8 cellular contexts compared by ENCODE assay signal in the genomic region with DNA sequence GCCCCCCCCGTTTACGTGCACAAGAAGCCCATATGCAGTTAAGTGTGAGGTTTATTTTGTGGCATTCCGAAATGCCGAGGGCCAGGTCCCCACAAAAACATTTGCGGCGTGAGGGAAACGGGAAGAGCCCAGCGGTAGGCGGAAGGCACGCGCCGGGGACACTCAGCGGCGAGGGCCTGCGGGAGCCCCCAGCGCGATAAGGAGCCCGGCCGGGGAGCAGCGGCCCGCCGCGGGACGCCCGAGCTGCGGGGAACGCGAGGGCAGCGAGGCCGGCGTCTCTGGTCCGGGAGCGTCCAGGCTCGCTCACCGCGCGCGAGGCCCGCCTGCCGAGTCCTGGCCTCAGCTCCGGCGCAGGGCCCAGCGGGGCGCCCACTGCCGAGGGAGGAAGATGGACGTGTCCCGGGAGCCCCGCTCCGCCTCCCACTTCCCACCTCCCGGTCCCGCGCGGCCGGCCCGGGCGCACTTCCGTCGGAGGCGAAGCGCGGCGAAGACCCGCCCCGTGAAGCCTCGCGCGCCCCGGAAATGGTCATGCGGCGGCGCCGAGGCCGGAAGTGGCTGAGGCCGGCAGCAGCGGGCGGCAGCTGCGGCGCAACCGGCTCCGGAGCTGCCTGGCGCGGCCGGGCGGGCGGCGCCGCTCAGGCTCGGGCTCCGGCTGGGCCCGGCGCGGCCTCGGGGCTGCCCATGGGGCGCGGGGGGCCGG. TPM values are rescaled to one million over a fixed set of nuclear protein-coding genes. Genes with fewer than 3 reads are reported as not detected.
A peak's percentile ranks its signal among the peaks of the same experiment; 100 is the strongest.
DNase-seq lines count a peak whose midpoint lies in the region; ATAC-seq and TF ChIP-seq lines count a peak whose summit lies in the region.

TSS of gene TRAPPC10 (plus strand) at position 536 of the 700 bp plus-strand sequence. CDS start 185 bp downstream, outside the sequence.

- no peaks in the 10 kb centered on the region for H3K9me2 ChIP-seq in GM23338 (ENCODE audit: insufficient read depth)
- H3K9me2 ChIP-seq in Loucy (replicated peaks; ENCODE audit: low read depth, low read length) = no peaks in the 10 kb centered on the region
- H3K9me2 ChIP-seq in SK-N-SH = no peaks in the 10 kb centered on the region

- H3K9ac ChIP-seq in Loucy (ENCODE audit: low read depth, low read length, poor library complexity, severe bottlenecking) (peak within 1 kb of the TSS; percentile 93), SK-N-SH (peak within 1 kb of the TSS; percentile 97)

- H3K9me3 ChIP-seq in Loucy (ENCODE audit: insufficient read depth, low read depth, low read length) (no peaks in the 10 kb centered on the region), SK-N-SH (no peaks in the 10 kb centered on the region)

- no peak for TF ChIP-seq EP300 in SK-N-SH (IDR thresholded peaks at IDR 0.05; ENCODE audit: borderline replicate concordance in 1 of 2, low read depth in 1 of 2, low read length in 1 of 2)

- H3K4me1 ChIP-seq in GM23338 (ENCODE audit: insufficient read depth) (peaks cover 18% of the 10 kb centered on the region), Loucy (ENCODE audit: insufficient read depth, low read length, poor library complexity, severe bottlenecking) (peaks cover 50% of the 10 kb centered on the region), SK-N-SH (ENCODE audit: control insufficient read depth in 1 of 2, insufficient read depth in 2 of 2, low read depth in 1 of 2, low read length in 1 of 2) (peaks cover 14 to 20% of the 10 kb centered on the region in 2 experiments; a peak in 3 of 4 replicates)

- H3K27ac ChIP-seq in GM23338 (ENCODE audit: low read depth) (peak within 1 kb of the TSS; percentile 91), SK-N-SH (ENCODE audit: low read depth in 2 of 2, low read length in 1 of 2) (peak within 1 kb of the TSS; percentile 82 to 88), substantia nigra (ENCODE audit: low read depth, low read length, poor library complexity, severe bottlenecking) (peak within 1 kb of the TSS; percentile 95)

- H3K36me3 ChIP-seq in GM23338 (ENCODE audit: insufficient read depth) (no peaks in the 10 kb centered on the region), Loucy (ENCODE audit: insufficient read depth, low read length) (no peaks in the 10 kb centered on the region), SK-N-SH (replicated peaks in 1 of 2; ENCODE audit: control insufficient read depth in 1 of 2, insufficient read depth in 2 of 2, low read length in 1 of 2) (no peaks in the 10 kb centered on the region)

- H3K79me2 ChIP-seq in GM23338 (replicated peaks; ENCODE audit: insufficient read depth) (peaks cover 42% of the 10 kb centered on the region), Loucy (ENCODE audit: insufficient read depth, low read length) (peaks cover 54% of the 10 kb centered on the region), SK-N-SH (ENCODE audit: insufficient read depth) (peaks cover 57% of the 10 kb centered on the region)

- no peak for TF ChIP-seq RAD21 in SK-N-SH (IDR thresholded peaks at IDR 0.05; ENCODE audit: low read length)

- peak within 1 kb of the TSS; percentile 95 for H3K27ac Mint-ChIP-seq in GM23338

- DNase-seq in ELF-1 (ENCODE audit: low read depth, low spot score) (peak; percentile 76), GM23338 (ENCODE audit: low spot score) (peak; percentile 88), SK-N-SH (peak; percentile 96), germinal center (ENCODE audit: low spot score) (peak; percentile 84), nucleus accumbens (lab: John Stamatoyannopoulos, UW) (peak in 54 of 56 donors; percentile 20 to 91 (median 74)), substantia nigra (lab: John Stamatoyannopoulos, UW) (peak in 46 of 49 donors; percentile 37 to 93 (median 76))
- DNase-seq in activated naive CD4-positive, alpha-beta T cell treated with anti-CD3 and anti-CD28 coated beads, Interleukin-2, amount 50 U/mL, for 16 hours = peak; percentile 81

- H3K4me1 Mint-ChIP-seq in GM23338 = peaks cover 28% of the 10 kb centered on the region

- POLR2A ChIA-PET in SK-N-SH (lab: Yijun Ruan, JAX) = interaction anchor here (0.8 to 2.2 kb wide), 4 partner anchors 17 to 222 kb away, joined by 3 to 4 read pairs (median 3); partner anchors contain the start of gene RRP1

- H3K9me3 Mint-ChIP-seq in GM23338 = no peaks in the 10 kb centered on the region

- peak; percentile 59 for ATAC-seq in GM23338

- TF ChIP-seq CTCF in GM23338 (conservative IDR thresholded peaks at IDR 0.05; ENCODE audit: low read depth in 2 of 2) (no peak), Loucy (conservative IDR thresholded peaks at IDR 0.05; ENCODE audit: low read length) (no peak), SK-N-SH (IDR thresholded peaks at IDR 0.05) (no peak)

- H3K4me2 ChIP-seq in GM23338 (peak within 1 kb of the TSS; percentile 98), Loucy (ENCODE audit: low read depth, low read length, poor library complexity, severe bottlenecking) (peak within 1 kb of the TSS; percentile 97), SK-N-SH (peak within 1 kb of the TSS; percentile 86)

- H3F3A ChIP-seq in GM23338 (replicated peaks; ENCODE audit: low read depth) (peaks cover 14% of the 10 kb centered on the region), Loucy (ENCODE audit: low read depth) (peaks cover 8% of the 10 kb centered on the region; the same call in 1 of the 2 replicates), SK-N-SH (replicated peaks; ENCODE audit: insufficient read depth) (peaks cover 18% of the 10 kb centered on the region)

- H3K4me3 Mint-ChIP-seq in GM23338 = peak within 1 kb of the TSS; percentile 87

- peaks cover 7% of the 10 kb centered on the region for H3K27me3 Mint-ChIP-seq in GM23338 (ENCODE audit: insufficient read depth, low read depth, poor library complexity)

- peak within 1 kb of the TSS; percentile 63; the same call in 1 of the 2 replicates for H2AFZ ChIP-seq in GM23338
- H2AFZ ChIP-seq in Loucy (ENCODE audit: low read length) = peak within 1 kb of the TSS; percentile 54; the same call in 1 of the 2 replicates
- H2AFZ ChIP-seq in SK-N-SH (ENCODE audit: low read depth) = 0 out of 2 replicates have a peak within 1 kb of the TSS, but pooled peaks have one; percentile 30

- H3K4me3 ChIP-seq in GM23338 (peak within 1 kb of the TSS; percentile 98), Loucy (ENCODE audit: low read length, poor library complexity, severe bottlenecking) (peak within 1 kb of the TSS; percentile 79), SK-N-SH (ENCODE audit: low read depth in 2 of 2, low read length in 1 of 2) (peak within 1 kb of the TSS; percentile 73 to 92)

- 0% methylated on average over 10 of the region's 96 CpGs for WGBS in SK-N-SH (ENCODE audit: low lambda C conversion rate)

- H3K36me3 Mint-ChIP-seq in GM23338 (ENCODE audit: low read depth) = no peaks in the 10 kb centered on the region; the same call in 2 of the 3 replicates

- peaks cover 31% of the 10 kb centered on the region for H4K20me1 ChIP-seq in GM23338 (replicated peaks; ENCODE audit: insufficient read depth)
- H4K20me1 ChIP-seq in Loucy (ENCODE audit: insufficient read depth, low read length, poor library complexity, severe bottlenecking) = peaks cover 36% of the 10 kb centered on the region
- peaks cover 38% of the 10 kb centered on the region for H4K20me1 ChIP-seq in SK-N-SH (ENCODE audit: insufficient read depth)

- CTCF ChIA-PET in SK-N-SH (lab: Yijun Ruan, JAX) = interaction anchor here (0.6 to 1.3 kb wide), 3 partner anchors 9 to 37 kb away, joined by 3 to 4 read pairs (median 3); no protein-coding TSS in a partner anchor

- H3K27me3 ChIP-seq in GM23338 (ENCODE audit: insufficient read depth) = no peaks in the 10 kb centered on the region
- no peaks in the 10 kb centered on the region for H3K27me3 ChIP-seq in Loucy (ENCODE audit: insufficient read depth, low read length, poor library complexity, severe bottlenecking)
- no peaks in the 10 kb centered on the region for H3K27me3 ChIP-seq in SK-N-SH (ENCODE audit: insufficient read depth)

TF ChIP-seq in GM23338, 12 proteins besides CTCF, POLR2A, EP300 and RAD21 (continues in another document):
- TF ChIP-seq JUNB (IDR thresholded peaks at IDR 0.05; ENCODE audit: unreplicated experiment) (no peak), ETS1 (IDR thresholded peaks at IDR 0.05) (peak; percentile 76), POLR2AphosphoS5 (IDR thresholded peaks at IDR 0.05; ENCODE audit: low read depth) (peak; percentile 70), ZNF114 (CRISPR knock-in tag; IDR thresholded peaks at IDR 0.05) (no peak), CREB1 (CRISPR knock-in tag; IDR thresholded peaks at IDR 0.05; ENCODE audit: low read depth) (peak; percentile 89)

TF ChIP-seq in SK-N-SH, 30 proteins besides CTCF, POLR2A, EP300 and RAD21 (continues in another document):
- peak; percentile 43; the same call in 1 of the 2 replicates for TF ChIP-seq PBX3 (IDR thresholded peaks at IDR 0.05)
- TF ChIP-seq ZBTB33 (IDR thresholded peaks at IDR 0.05; ENCODE audit: borderline replicate concordance, low read depth) = 0 out of 2 replicates have a peak, but pooled peaks have one; percentile 40
- TF ChIP-seq TAF1 (IDR thresholded peaks at IDR 0.05; ENCODE audit: borderline replicate concordance, low read depth, low read length) = peak; percentile 75
- no peak for TF ChIP-seq JUND (IDR thresholded peaks at IDR 0.05)

RNA-seq across cellular contexts. Expression of gene TRAPPC10, which starts in this region (rescaled TPM):
- total RNA-seq in GM23338 (2014; rRNA removed; shearing (Covaris generic)) = 27.1 and 30.9 TPM in 2 replicates
- 14.0 and 16.2 TPM in 2 replicates for polyA plus RNA-seq in GM23338 (2016; fragmentation: Nextera tagmentation; extraction: Ambion mirVana)
- 17.5 and 18.9 TPM in 2 replicates for polyA plus RNA-seq in SK-N-SH (2012; rRNA removed)
- polyA plus RNA-seq in SK-N-SH (2012; cell fraction: cytosol; rRNA removed) = 12.4 and 14.8 TPM in 2 replicates
- 42.6 and 53.7 TPM in 2 replicates for polyA plus RNA-seq in SK-N-SH (2012; cell fraction: nucleus; rRNA removed)

Comparison
In these comparisons a context has a peak if more than half of its experiments do, and no peak if none do; other contexts are left out.
1. Peak in every context shown above with its lines: DNase-seq, ATAC-seq, H3K4me3 ChIP-seq and H3K27ac ChIP-seq.